Comparison of ENCODE assay signal across 1 cellular context in genomic region chr22:19717691-19718254, GRCh38.
TF ChIP-seq lines count a peak whose summit lies in the region.

No MANE protein-coding gene starts in this region.

TF ChIP-seq in K562, 482 proteins besides CTCF, POLR2A, EP300 and RAD21 (continued from another document and continues in another):
- TF ChIP-seq ARID3A (IDR thresholded peaks at IDR 0.05; ENCODE audit: borderline replicate concordance, low read depth, low read length) (no peak), NR1H2 (CRISPR knock-in tag; IDR thresholded peaks at IDR 0.05) (no peak), CHD2 (IDR thresholded peaks at IDR 0.05; ENCODE audit: low read depth, low read length) (peak; percentile 59), ESRRA (IDR thresholded peaks at IDR 0.05; ENCODE audit: borderline replicate concordance, low read depth) (no peak), ZBTB33 (CRISPR knock-in tag; IDR thresholded peaks at IDR 0.05) (no peak), FOXM1 (IDR thresholded peaks at IDR 0.05; ENCODE audit: low read depth) (no peak), FOXM1 (CRISPR knock-in tag; IDR thresholded peaks at IDR 0.05; ENCODE audit: low read depth) (no peak), ZNF695 (CRISPR knock-in tag; IDR thresholded peaks at IDR 0.05) (no peak), HMBOX1 (IDR thresholded peaks at IDR 0.05) (no peak), PRDM10 (IDR thresholded peaks at IDR 0.05; ENCODE audit: partially characterized antibody) (peak; percentile 44), NFRKB (IDR thresholded peaks at IDR 0.05; ENCODE audit: low read depth) (no peak), NR2C2 (CRISPR knock-in tag; IDR thresholded peaks at IDR 0.05) (no peak), NR2C2 (tag; IDR thresholded peaks at IDR 0.05) (no peak), EHMT2 (IDR thresholded peaks at IDR 0.05) (peak; percentile 72), ZNF23 (CRISPR knock-in tag; IDR thresholded peaks at IDR 0.05) (no peak), SAP30 (IDR thresholded peaks at IDR 0.05; ENCODE audit: borderline replicate concordance, insufficient read depth, low read depth, low read length, poor library complexity, severe bottlenecking) (no peak), POLR2AphosphoS5 (IDR thresholded peaks at IDR 0.05; ENCODE audit: control insufficient read depth, insufficient read depth, low read depth, low read length) (no peak), GMEB1 (CRISPR knock-in tag; IDR thresholded peaks at IDR 0.05) (no peak), ZNF707 (CRISPR knock-in tag; conservative IDR thresholded peaks at IDR 0.05) (no peak), ZBTB8A (IDR thresholded peaks at IDR 0.05; ENCODE audit: partially characterized antibody) (no peak), KLF13 (tag; IDR thresholded peaks at IDR 0.05; ENCODE audit: borderline replicate concordance, low read depth) (peak; percentile 99; the same call in 1 of the 2 replicates), HDAC6 (IDR thresholded peaks at IDR 0.05; ENCODE audit: low read depth, low read length) (no peak), ILF3 (IDR thresholded peaks at IDR 0.05; ENCODE audit: borderline replicate concordance) (no peak), ZFX (CRISPR knock-in tag; IDR thresholded peaks at IDR 0.05) (no peak), DMBX1 (CRISPR knock-in tag; IDR thresholded peaks at IDR 0.05; ENCODE audit: borderline replicate concordance) (no peak), PRPF4 (IDR thresholded peaks at IDR 0.05; ENCODE audit: insufficient read depth, low read depth, low read length, poor library complexity, severe bottlenecking) (no peak), PCBP2 (IDR thresholded peaks at IDR 0.05; ENCODE audit: low read depth, low read length, poor library complexity, severe bottlenecking) (no peak), RBM34 (IDR thresholded peaks at IDR 0.05; ENCODE audit: borderline replicate concordance, insufficient read depth, low read length) (no peak), ZSCAN32 (CRISPR knock-in tag; IDR thresholded peaks at IDR 0.05) (no peak), SFPQ (IDR thresholded peaks at IDR 0.05; ENCODE audit: low read depth, low read length) (no peak), NONO (IDR thresholded peaks at IDR 0.05; ENCODE audit: low read depth in 2 of 2, low read length in 1 of 2) (no peak), MXD1 (CRISPR knock-in tag; IDR thresholded peaks at IDR 0.05; ENCODE audit: borderline replicate concordance, poor library complexity, severe bottlenecking) (peak; percentile 18), BACH1 (tag; IDR thresholded peaks at IDR 0.05) (no peak), JUN (IDR thresholded peaks at IDR 0.05; ENCODE audit: borderline replicate concordance, low read depth, low read length) (peak; percentile 67; the same call in 1 of the 2 replicates), JUN (CRISPR knock-in tag; IDR thresholded peaks at IDR 0.05; ENCODE audit: borderline replicate concordance) (no peak), TAF15 (IDR thresholded peaks at IDR 0.05; ENCODE audit: low read depth, low read length) (no peak), RBM25 (IDR thresholded peaks at IDR 0.05; ENCODE audit: low read depth, low read length, severe bottlenecking) (no peak), TSC22D4 (tag; IDR thresholded peaks at IDR 0.05) (no peak), HNRNPK (IDR thresholded peaks at IDR 0.05; ENCODE audit: low read depth, low read length, poor library complexity, severe bottlenecking) (no peak), BMI1 (IDR thresholded peaks at IDR 0.05; ENCODE audit: low read length) (no peak), CHCHD3 (CRISPR knock-in tag; IDR thresholded peaks at IDR 0.05) (peak; percentile 78; the same call in 1 of the 2 replicates), ZNF668 (CRISPR knock-in tag; IDR thresholded peaks at IDR 0.05) (0 out of 2 replicates have a peak, but pooled peaks have one; percentile 9), YBX1 (IDR thresholded peaks at IDR 0.05) (no peak), CBX2 (IDR thresholded peaks at IDR 0.05; ENCODE audit: insufficient read depth, low read length, poor library complexity, severe bottlenecking) (no peak), U2AF2 (optimal IDR thresholded peaks at IDR 0.05; ENCODE audit: low read depth, low read length) (no peak), ZNF561 (CRISPR knock-in tag; conservative IDR thresholded peaks at IDR 0.05) (no peak), IFI16 (CRISPR knock-in tag; IDR thresholded peaks at IDR 0.05) (no peak), NCOA1 (IDR thresholded peaks at IDR 0.05; ENCODE audit: low read depth) (no peak), BCLAF1 (IDR thresholded peaks at IDR 0.05; ENCODE audit: borderline replicate concordance in 1 of 2, control insufficient read depth in 1 of 2, low read depth in 2 of 2, low read length in 1 of 2) (peak in 1 of 2 experiments; percentile 76; a peak in 1 of 4 replicates), ZNF79 (CRISPR knock-in tag; IDR thresholded peaks at IDR 0.05; ENCODE audit: low read depth) (no peak), ZC3H4 (CRISPR knock-in tag; IDR thresholded peaks at IDR 0.05; ENCODE audit: borderline replicate concordance) (no peak), HIVEP1 (CRISPR knock-in tag; IDR thresholded peaks at IDR 0.05) (no peak), NCOA2 (IDR thresholded peaks at IDR 0.05; ENCODE audit: partially characterized antibody in 2 of 2) (no peak), ATF3 (IDR thresholded peaks at IDR 0.05) (no peak), ATF3 (CRISPR knock-in tag; conservative IDR thresholded peaks at IDR 0.05) (peak; percentile 89), NFIC (IDR thresholded peaks at IDR 0.05) (no peak)
